In the genomic region with DNA sequence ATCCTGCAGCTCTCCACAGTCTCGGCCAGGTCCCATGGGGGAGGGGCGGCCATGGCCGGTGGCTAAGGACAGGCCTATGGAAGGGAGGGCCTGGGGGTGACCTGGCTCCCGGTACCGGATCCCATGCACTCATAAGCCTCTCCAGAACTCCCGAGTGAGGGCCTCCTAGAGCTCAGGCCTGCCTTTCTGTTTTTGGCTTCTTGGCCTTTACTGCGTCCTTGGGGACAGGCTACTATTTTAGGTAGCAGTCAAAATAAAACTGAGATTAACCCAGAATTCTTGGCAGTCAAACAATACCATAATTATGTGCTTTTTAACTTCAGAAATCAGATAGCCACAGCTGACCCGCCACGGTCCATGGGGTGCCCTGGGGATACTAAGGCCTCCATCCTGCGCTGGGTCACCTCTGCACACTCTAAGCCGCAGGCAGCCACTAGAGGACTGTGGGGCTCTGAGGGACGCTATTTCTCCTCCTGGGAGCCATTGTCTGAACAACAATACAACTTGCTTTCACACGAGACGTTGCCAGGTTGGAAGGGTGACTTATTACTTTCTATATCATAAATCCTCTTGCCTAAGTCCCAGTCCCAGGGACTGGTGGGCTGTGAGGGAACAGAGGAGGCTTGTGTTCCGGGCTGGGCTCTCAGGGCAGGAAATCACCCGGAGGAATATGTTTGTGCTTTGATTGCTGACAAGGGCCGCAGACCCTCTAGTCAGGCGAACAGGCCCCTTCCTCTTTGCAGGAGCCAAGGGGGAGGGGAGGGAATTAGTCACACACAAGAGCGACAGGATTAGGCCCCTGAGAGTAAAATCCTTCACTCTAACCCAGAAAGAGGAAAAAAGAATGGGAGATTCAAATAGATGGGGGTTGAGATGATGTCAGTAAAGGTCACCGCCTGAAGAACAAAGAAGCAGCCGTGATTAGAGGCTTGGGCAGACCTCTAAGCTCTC, we compare ENCODE assay signal across 10 cellular contexts. TPM values are rescaled to one million over a fixed set of nuclear protein-coding genes. Genes with fewer than 3 reads are reported as not detected.
DNase-seq lines count a peak whose midpoint lies in the region; ATAC-seq and TF ChIP-seq lines count a peak whose summit lies in the region.
"Had no signal": no experiment of that assay in that cellular context is flagged by ENCODE, and none has a peak within 500 bp of the region (broad histone marks: within the 10 kb centered on the region; RNA-seq: fewer than 3 reads in every experiment).

No MANE protein-coding gene starts in this region.

- H3K36me3 Mint-ChIP-seq in CD8-positive, alpha-beta T cell, result no peaks in the 10 kb centered on the region

- in situ Hi-C loops in KBM-7 (cut with MboI; ENCODE audit: low pct_unique_long_range_greater_than_20kb, low sequenced_read_pairs), result no loop called here

- H3K4me3 ChIP-seq in BE2C (ENCODE audit: low read depth, low read length) (no peak overlapping the region), neuron (ENCODE audit: low read length) (peak overlapping the region; percentile 38)
- no peak overlapping the region for H3K4me3 ChIP-seq in CD8-positive, alpha-beta T cell (ENCODE audit: low read depth, low read length)

- H3K9me3 ChIP-seq in BE2C, result no peaks in the 10 kb centered on the region
- no peaks in the 10 kb centered on the region for H3K9me3 ChIP-seq in neuron (ENCODE audit: low read length)
- no peaks in the 10 kb centered on the region for H3K9me3 ChIP-seq in CD8-positive, alpha-beta T cell (ENCODE audit: low read length)

- H3K4me1 Mint-ChIP-seq in CD8-positive, alpha-beta T cell (ENCODE audit: low read depth), result no peaks in the 10 kb centered on the region

- peak overlapping the region; percentile 0; the same call in 1 of the 2 replicates for H3K27ac ChIP-seq in RWPE1
- H3K27ac ChIP-seq in CD8-positive, alpha-beta T cell (ENCODE audit: low read depth, low read length), result no peak overlapping the region

- H3K4me3 Mint-ChIP-seq in CD8-positive, alpha-beta T cell, result no peak overlapping the region

- peak overlapping the region; percentile 74 for H2AFZ ChIP-seq in neuron (ENCODE audit: low read depth, low read length)

- no peaks in the 10 kb centered on the region for H3K27me3 Mint-ChIP-seq in CD8-positive, alpha-beta T cell (ENCODE audit: low read depth)

- H3K36me3 ChIP-seq in BE2C (no peaks in the 10 kb centered on the region), neuron (ENCODE audit: insufficient read depth, low read length) (no peaks in the 10 kb centered on the region)
- no peaks in the 10 kb centered on the region for H3K36me3 ChIP-seq in CD8-positive, alpha-beta T cell (ENCODE audit: insufficient read depth, low read length)

- intact Hi-C loops in CD8-positive, alpha-beta T cell (cut with DNase I, micrococcal nuclease), result no loop called here

- H3K4me1 ChIP-seq in BE2C, result peaks cover 12% of the 10 kb centered on the region
- peaks cover 29% of the 10 kb centered on the region for H3K4me1 ChIP-seq in neuron (ENCODE audit: insufficient read depth, low read length)
- H3K4me1 ChIP-seq in CD8-positive, alpha-beta T cell (ENCODE audit: insufficient read depth, low read length), result no peaks in the 10 kb centered on the region

- DNase-seq in BE2C (peak; percentile 32), RWPE1 (ENCODE audit: low spot score) (no peak), foreskin melanocyte (peak; percentile 78), KBM-7 (no peak), NOMO-1 treated with dmso at 0.1 percent for 144 hours (lab: John Stamatoyannopoulos, UW; ENCODE audit: unreplicated experiment) (no peak), HuH-7.5 (ENCODE audit: low spot score) (no peak)
- no peak for DNase-seq in CD8-positive, alpha-beta T cell
- DNase-seq: NCI-H1048, SHP77 had no signal

- TF ChIP-seq CTCF in BE2C (IDR thresholded peaks at IDR 0.05; ENCODE audit: low read depth, low read length), result peak; percentile 16; the same call in 1 of the 2 replicates
- no peak for TF ChIP-seq CTCF in RWPE1 (conservative IDR thresholded peaks at IDR 0.05; ENCODE audit: low read depth)
- no peak for TF ChIP-seq CTCF in CD8-positive, alpha-beta T cell (IDR thresholded peaks at IDR 0.05)

- POLR2A ChIA-PET in RWPE1 (lab: Yijun Ruan, JAX; ENCODE audit: low non-redundant PET), result no interaction called here
- POLR2A ChIA-PET in CD8-positive, alpha-beta T cell (lab: Charles Lee), result no interaction called here

- ATAC-seq in CD8-positive, alpha-beta T cell, result no peak

- H3K27me3 ChIP-seq in BE2C (no peaks in the 10 kb centered on the region), neuron (ENCODE audit: insufficient read depth, low read length) (no peaks in the 10 kb centered on the region)
- no peaks in the 10 kb centered on the region for H3K27me3 ChIP-seq in CD8-positive, alpha-beta T cell (ENCODE audit: insufficient read depth, low read length)

- CTCF ChIA-PET in RWPE1 (lab: Yijun Ruan, JAX), result no interaction called here
- CTCF ChIA-PET in CD8-positive, alpha-beta T cell (lab: Charles Lee), result no interaction called here

- no peaks in the 10 kb centered on the region for H3K9me3 Mint-ChIP-seq in CD8-positive, alpha-beta T cell

- no peak overlapping the region for H3K27ac Mint-ChIP-seq in CD8-positive, alpha-beta T cell

RNA-seq across cellular contexts. Expression of gene BCAR3, which starts 40.7 kb away (rescaled TPM):
- 95.5 TPM for polyA plus RNA-seq in BE2C (2012; ENCODE audit: insufficient read depth, insufficient read length, low read depth)
- total RNA-seq in CD8-positive, alpha-beta T cell, result under 1 TPM; 0.54 to 0.81 TPM

Comparison
In these comparisons a context has a peak if more than half of its experiments do, and no peak if none do; other contexts are left out.
1. DNase-seq: peak in BE2C (single experiment) and foreskin melanocyte (single experiment); none in RWPE1 (single experiment), CD8-positive, alpha-beta T cell (0 of 7), KBM-7 (single experiment), NOMO-1 treated with dmso at 0.1 percent for 144 hours (single experiment) and HuH-7.5 (single experiment).